ENCODE assay signal across 8 cellular contexts in the genomic region with DNA sequence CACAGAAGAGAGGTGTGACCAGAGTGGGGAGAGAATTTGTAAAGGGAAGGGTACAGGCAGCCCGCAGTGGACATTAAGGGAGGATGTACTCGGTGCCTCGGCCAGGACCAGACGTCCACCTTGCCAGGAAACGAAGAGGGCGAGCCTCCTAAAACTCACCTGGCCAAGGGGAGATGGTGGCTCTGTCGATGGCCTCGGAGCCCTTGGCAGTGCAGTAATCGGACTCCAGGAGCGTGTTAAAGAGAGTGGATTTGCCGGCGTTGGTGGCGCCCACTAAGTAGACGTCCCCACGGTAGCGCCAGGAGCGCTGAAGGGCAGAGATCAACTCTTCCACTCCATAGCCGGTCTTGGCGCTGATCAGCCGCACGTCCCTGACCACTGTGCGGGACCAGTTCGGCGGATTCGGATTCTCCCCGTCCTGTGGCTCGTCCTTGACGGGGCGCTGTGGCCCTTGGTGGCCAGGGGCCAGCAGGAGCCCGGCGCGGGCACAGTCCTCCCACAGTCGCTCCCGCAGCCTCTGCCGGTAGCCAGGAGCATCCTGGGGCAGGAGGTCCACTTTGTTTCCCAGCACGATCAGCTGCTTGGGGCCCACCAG. TPM values are rescaled to one million over a fixed set of nuclear protein-coding genes. Genes with fewer than 3 reads are reported as not detected.
DNase-seq lines count a peak whose midpoint lies in the region; ATAC-seq and TF ChIP-seq lines count a peak whose summit lies in the region.

No MANE protein-coding gene starts in this region.

- no peaks in the 10 kb centered on the region for H3K27me3 Mint-ChIP-seq in activated naive CD8-positive, alpha-beta T cell treated with anti-CD3 and anti-CD28 coated beads for 36 hours
- H3K27me3 Mint-ChIP-seq in stimulated activated naive CD8-positive, alpha-beta T cell treated with anti-CD3 and anti-CD28 coated beads, Interleukin-15, amount 100 ng/mL, for 72 hours: no peaks in the 10 kb centered on the region

- ATAC-seq in HG03442 (IDR thresholded peaks at IDR 0.05; ENCODE audit: unreplicated experiment) (peak; percentile 0), HG02884 (IDR thresholded peaks at IDR 0.05; ENCODE audit: unreplicated experiment) (no peak)
- ATAC-seq in stimulated activated naive CD8-positive, alpha-beta T cell treated with anti-CD3 and anti-CD28 coated beads, Interleukin-15, amount 100 ng/mL, for 72 hours: no peak

- H3K27ac ChIP-seq in C4-2B: peak overlapping the region; percentile 98

- peaks cover 14% of the 10 kb centered on the region for H3K9me3 Mint-ChIP-seq in activated naive CD8-positive, alpha-beta T cell treated with anti-CD3 and anti-CD28 coated beads for 36 hours
- peaks cover 11 to 12% of the 10 kb centered on the region in 2 donors for H3K9me3 Mint-ChIP-seq in stimulated activated naive CD8-positive, alpha-beta T cell treated with anti-CD3 and anti-CD28 coated beads, Interleukin-15, amount 100 ng/mL, for 72 hours

- no peak for TF ChIP-seq CTCF in C4-2B (conservative IDR thresholded peaks at IDR 0.05)

- no peaks in the 10 kb centered on the region for H3K9me3 ChIP-seq in iPS-18c (ENCODE audit: control insufficient read depth, insufficient read depth, low read length)

- peak overlapping the region; percentile 44 for H3K27ac Mint-ChIP-seq in activated naive CD8-positive, alpha-beta T cell treated with anti-CD3 and anti-CD28 coated beads for 36 hours
- H3K27ac Mint-ChIP-seq in stimulated activated naive CD8-positive, alpha-beta T cell treated with anti-CD3 and anti-CD28 coated beads, Interleukin-15, amount 100 ng/mL, for 72 hours: peak overlapping the region; percentile 63 to 81

- H3K4me3 ChIP-seq in iPS-18c (ENCODE audit: insufficient read depth, low read depth, low read length): peak overlapping the region; percentile 94

- peaks cover 69% of the 10 kb centered on the region for H3K36me3 Mint-ChIP-seq in activated naive CD8-positive, alpha-beta T cell treated with anti-CD3 and anti-CD28 coated beads for 36 hours

- peaks cover 43% of the 10 kb centered on the region for H3K4me1 Mint-ChIP-seq in activated naive CD8-positive, alpha-beta T cell treated with anti-CD3 and anti-CD28 coated beads for 36 hours
- H3K4me1 Mint-ChIP-seq in stimulated activated naive CD8-positive, alpha-beta T cell treated with anti-CD3 and anti-CD28 coated beads, Interleukin-15, amount 100 ng/mL, for 72 hours: peaks cover 56% of the 10 kb centered on the region

- peak overlapping the region; percentile 100 for H3K4me3 Mint-ChIP-seq in activated naive CD8-positive, alpha-beta T cell treated with anti-CD3 and anti-CD28 coated beads for 36 hours
- H3K4me3 Mint-ChIP-seq in stimulated activated naive CD8-positive, alpha-beta T cell treated with anti-CD3 and anti-CD28 coated beads, Interleukin-15, amount 100 ng/mL, for 72 hours: peak overlapping the region; percentile 94 to 100

- DNase-seq in activated naive CD8-positive, alpha-beta T cell treated with anti-CD3 and anti-CD28 coated beads for 36 hours: peak; percentile 8
- DNase-seq in stimulated activated naive CD8-positive, alpha-beta T cell treated with anti-CD3 and anti-CD28 coated beads, Interleukin-15, amount 100 ng/mL, for 72 hours: peak; percentile 13 to 16
- DNase-seq in NCI-H2081 (lab: John Stamatoyannopoulos, UW): no peak
- no peak for DNase-seq in NCI-H2196 treated with DMSO at 0.1 percent for 48 hours (lab: John Stamatoyannopoulos, UW; ENCODE audit: unreplicated experiment)

RNA-seq across cellular contexts. Expression of a gene that starts 1.0 kb away (rescaled TPM):
- 10 to 100 TPM; 28.5 to 29.6 TPM for total RNA-seq in activated naive CD8-positive, alpha-beta T cell treated with anti-CD3 and anti-CD28 coated beads for 36 hours

RNA-seq across cellular contexts. Expression of a gene that starts 2.3 kb away (rescaled TPM):
- total RNA-seq in activated naive CD8-positive, alpha-beta T cell treated with anti-CD3 and anti-CD28 coated beads for 36 hours: 100 to 1,000 TPM; 142 to 144 TPM

Comparison
In these comparisons a context has a peak if more than half of its experiments do, and no peak if none do; other contexts are left out.
1. DNase-seq: peak in activated naive CD8-positive, alpha-beta T cell treated with anti-CD3 and anti-CD28 coated beads for 36 hours (single experiment) and stimulated activated naive CD8-positive, alpha-beta T cell treated with anti-CD3 and anti-CD28 coated beads, Interleukin-15, amount 100 ng/mL, for 72 hours (2 of 2); none in NCI-H2081 (0 of 2) and NCI-H2196 treated with DMSO at 0.1 percent for 48 hours (single experiment).